Comparison of ENCODE assay signal across 1 cellular context in the genomic region with DNA sequence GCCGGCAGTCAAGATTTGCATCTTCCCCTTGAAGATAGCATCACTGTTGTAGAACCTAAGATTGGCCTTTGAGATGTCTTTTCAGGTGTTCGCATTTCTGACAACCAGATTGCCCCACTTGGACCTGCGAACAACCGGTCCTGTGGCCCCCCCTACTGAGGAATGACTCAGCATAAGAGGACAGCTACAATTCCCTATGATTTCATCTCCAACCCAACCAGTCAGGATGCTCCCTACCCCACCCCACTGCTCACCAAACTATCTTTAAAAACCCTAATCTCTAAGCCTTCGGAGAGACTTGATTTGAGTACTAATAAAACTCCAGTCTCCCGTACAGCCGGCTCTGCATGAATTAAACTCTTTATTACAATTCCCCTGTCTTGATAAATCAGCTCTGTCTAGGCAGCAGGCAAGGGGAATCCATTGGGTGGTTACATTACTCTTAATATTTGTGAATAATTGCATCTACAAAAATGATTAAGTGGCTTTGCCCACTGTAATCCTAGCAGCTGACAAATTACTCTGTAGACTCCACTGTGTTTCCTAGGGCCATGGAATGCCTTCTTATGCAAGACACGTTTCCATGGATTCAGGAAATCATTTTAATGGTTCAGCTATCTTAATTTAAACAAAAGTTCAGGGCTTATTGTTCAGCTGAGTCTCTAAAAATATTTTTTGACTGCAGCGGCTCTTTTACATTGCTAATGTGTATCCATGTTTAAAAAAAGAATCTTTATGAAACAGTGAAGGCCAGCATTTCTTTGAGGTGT.
TF ChIP-seq lines count a peak whose summit lies in the region.

No MANE protein-coding gene starts in this region.

TF ChIP-seq in K562, 482 proteins besides CTCF, POLR2A, EP300 and RAD21 (continued from another document):
- TF ChIP-seq, protein P1, sequence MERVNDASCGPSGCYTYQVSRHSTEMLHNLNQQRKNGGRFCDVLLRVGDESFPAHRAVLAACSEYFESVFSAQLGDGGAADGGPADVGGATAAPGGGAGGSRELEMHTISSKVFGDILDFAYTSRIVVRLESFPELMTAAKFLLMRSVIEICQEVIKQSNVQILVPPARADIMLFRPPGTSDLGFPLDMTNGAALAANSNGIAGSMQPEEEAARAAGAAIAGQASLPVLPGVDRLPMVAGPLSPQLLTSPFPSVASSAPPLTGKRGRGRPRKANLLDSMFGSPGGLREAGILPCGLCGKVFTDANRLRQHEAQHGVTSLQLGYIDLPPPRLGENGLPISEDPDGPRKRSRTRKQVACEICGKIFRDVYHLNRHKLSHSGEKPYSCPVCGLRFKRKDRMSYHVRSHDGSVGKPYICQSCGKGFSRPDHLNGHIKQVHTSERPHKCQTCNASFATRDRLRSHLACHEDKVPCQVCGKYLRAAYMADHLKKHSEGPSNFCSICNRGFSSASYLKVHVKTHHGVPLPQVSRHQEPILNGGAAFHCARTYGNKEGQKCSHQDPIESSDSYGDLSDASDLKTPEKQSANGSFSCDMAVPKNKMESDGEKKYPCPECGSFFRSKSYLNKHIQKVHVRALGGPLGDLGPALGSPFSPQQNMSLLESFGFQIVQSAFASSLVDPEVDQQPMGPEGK (CRISPR knock-in tag; IDR thresholded peaks at IDR 0.05; ENCODE audit: borderline replicate concordance), result no peak
- TF ChIP-seq MAFK (IDR thresholded peaks at IDR 0.05; ENCODE audit: low read length) (peak; percentile 80), NFE2 (IDR thresholded peaks at IDR 0.05; ENCODE audit: low read depth) (peak; percentile 91), MAFF (IDR thresholded peaks at IDR 0.05; ENCODE audit: low read length) (peak; percentile 83), ARID1B (IDR thresholded peaks at IDR 0.05) (peak; percentile 26; the same call in 1 of the 2 replicates), NFE2L1 (tag; IDR thresholded peaks at IDR 0.05; ENCODE audit: borderline replicate concordance, low read depth) (peak; percentile 78), MAFG (tag; conservative IDR thresholded peaks at IDR 0.05) (peak; percentile 91)
- TF ChIP-seq, protein P2, sequence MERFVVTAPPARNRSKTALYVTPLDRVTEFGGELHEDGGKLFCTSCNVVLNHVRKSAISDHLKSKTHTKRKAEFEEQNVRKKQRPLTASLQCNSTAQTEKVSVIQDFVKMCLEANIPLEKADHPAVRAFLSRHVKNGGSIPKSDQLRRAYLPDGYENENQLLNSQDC (CRISPR knock-in tag; IDR thresholded peaks at IDR 0.05), result no peak
- TF ChIP-seq, protein P3, sequence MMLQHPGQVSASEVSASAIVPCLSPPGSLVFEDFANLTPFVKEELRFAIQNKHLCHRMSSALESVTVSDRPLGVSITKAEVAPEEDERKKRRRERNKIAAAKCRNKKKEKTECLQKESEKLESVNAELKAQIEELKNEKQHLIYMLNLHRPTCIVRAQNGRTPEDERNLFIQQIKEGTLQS (IDR thresholded peaks at IDR 0.05), result peak; percentile 14; the same call in 1 of the 2 replicates
- TF ChIP-seq, protein P3 (CRISPR knock-in tag; conservative IDR thresholded peaks at IDR 0.05), result no peak
